ENCODE assay signal across 17 cellular contexts in genomic region chr3:176696816-176697215, GRCh38.
"Had no signal": no experiment of that assay in that cellular context is flagged by ENCODE, and none has a peak within 500 bp of the region (broad histone marks: within the 10 kb centered on the region; RNA-seq: fewer than 3 reads in every experiment).

No MANE protein-coding gene starts in this region.

- DNase-seq: activated CD4-positive, alpha-beta T cell treated with anti-CD3 and anti-CD28 coated beads for 4 hours; activated CD8-positive, alpha-beta memory T cell treated with anti-CD3 and anti-CD28 coated beads, Interleukin-2, amount 50 U/mL, for 4 hours; activated CD8-positive, alpha-beta T cell treated with anti-CD3 and anti-CD28 coated beads, Interleukin-2, amount 10 ng/mL, durations not matched to agents 7 days and 5 days; activated effector memory CD4-positive, alpha-beta T cell treated with anti-CD3 and anti-CD28 coated beads, Interleukin-2, amount 50 U/mL, for 16 hours; activated T-cell treated with anti-CD3 and anti-CD28 coated beads, Interleukin-2, amount 50 U/mL, for 48 hours; esophagus squamous epithelium; hypothalamus; kidney glomerular epithelial cell; ovary; stimulated activated naive B cell treated with anti-CD40 and anti-IgM and Interleukin-4, amounts not matched to agents 10 μg/mL and 1 μg/mL and 100 μg/mL, for 72 hours; T-helper 17 cell; thyroid gland; uterus had no signal

- H3K4me3 ChIP-seq: coronary artery, esophagus squamous epithelium, ovary, thyroid gland, uterus had no signal

- H3K4me3 Mint-ChIP-seq: activated CD8-positive, alpha-beta T cell treated with anti-CD3 and anti-CD28 coated beads, Interleukin-2, amount 10 ng/mL, durations not matched to agents 7 days and 5 days; activated naive CD4-positive, alpha-beta T cell treated with anti-CD3 and anti-CD28 coated beads, Interleukin-2, amount 50 U/mL, for 24 hours; central memory CD8-positive, alpha-beta T cell; stimulated activated naive B cell treated with anti-CD40 and anti-IgM and Interleukin-4, amounts not matched to agents 10 μg/mL and 1 μg/mL and 100 μg/mL, for 72 hours; T-helper 17 cell; WTC11 had no signal

- H3K4me1 ChIP-seq: esophagus squamous epithelium, thyroid gland, uterus had no signal

- H3K9me3 ChIP-seq: esophagus squamous epithelium, ovary, thyroid gland, uterus had no signal

- H3K27me3 ChIP-seq: esophagus squamous epithelium, ovary, thyroid gland, uterus had no signal

- H3K9me3 Mint-ChIP-seq: activated naive CD4-positive, alpha-beta T cell treated with anti-CD3 and anti-CD28 coated beads, Interleukin-2, amount 50 U/mL, for 24 hours; stimulated activated naive B cell treated with anti-CD40 and anti-IgM and Interleukin-4, amounts not matched to agents 10 μg/mL and 1 μg/mL and 100 μg/mL, for 72 hours; WTC11 had no signal

- H3K27ac ChIP-seq: coronary artery, esophagus squamous epithelium, ovary, thyroid gland, uterus had no signal

- ATAC-seq: activated CD8-positive, alpha-beta T cell treated with anti-CD3 and anti-CD28 coated beads, Interleukin-2, amount 10 ng/mL, durations not matched to agents 7 days and 5 days; stimulated activated naive B cell treated with anti-CD40 and anti-IgM and Interleukin-4, amounts not matched to agents 10 μg/mL and 1 μg/mL and 100 μg/mL, for 72 hours; T-helper 17 cell had no signal

- H3K4me1 Mint-ChIP-seq: activated naive CD4-positive, alpha-beta T cell treated with anti-CD3 and anti-CD28 coated beads, Interleukin-2, amount 50 U/mL, for 24 hours; central memory CD8-positive, alpha-beta T cell; stimulated activated naive B cell treated with anti-CD40 and anti-IgM and Interleukin-4, amounts not matched to agents 10 μg/mL and 1 μg/mL and 100 μg/mL, for 72 hours; T-helper 17 cell had no signal

- H3K27ac Mint-ChIP-seq: activated CD8-positive, alpha-beta T cell treated with anti-CD3 and anti-CD28 coated beads, Interleukin-2, amount 10 ng/mL, durations not matched to agents 7 days and 5 days; activated naive CD4-positive, alpha-beta T cell treated with anti-CD3 and anti-CD28 coated beads, Interleukin-2, amount 50 U/mL, for 24 hours; stimulated activated naive B cell treated with anti-CD40 and anti-IgM and Interleukin-4, amounts not matched to agents 10 μg/mL and 1 μg/mL and 100 μg/mL, for 72 hours; T-helper 17 cell; WTC11 had no signal

- H3K27me3 Mint-ChIP-seq: central memory CD8-positive, alpha-beta T cell; stimulated activated naive B cell treated with anti-CD40 and anti-IgM and Interleukin-4, amounts not matched to agents 10 μg/mL and 1 μg/mL and 100 μg/mL, for 72 hours had no signal

- H3K36me3 Mint-ChIP-seq: activated naive CD4-positive, alpha-beta T cell treated with anti-CD3 and anti-CD28 coated beads, Interleukin-2, amount 50 U/mL, for 24 hours; stimulated activated naive B cell treated with anti-CD40 and anti-IgM and Interleukin-4, amounts not matched to agents 10 μg/mL and 1 μg/mL and 100 μg/mL, for 72 hours; WTC11 had no signal

- H3K36me3 ChIP-seq: esophagus squamous epithelium, ovary, thyroid gland, uterus had no signal
